Comparison of ENCODE assay signal across 36 cellular contexts in genomic region chr12:107642240-107642639, GRCh38.
"Had no signal": no experiment of that assay in that cellular context is flagged by ENCODE, and none has a peak within 500 bp of the region (broad histone marks: within the 10 kb centered on the region; RNA-seq: fewer than 3 reads in every experiment).

No MANE protein-coding gene starts in this region.

- H3K9me3 ChIP-seq: adrenal gland, body of pancreas, breast epithelium, Peyer's patch, SJSA1, SK-N-SH had no signal

- H3K4me1 ChIP-seq: adrenal gland, body of pancreas, breast epithelium, Peyer's patch, SJSA1 had no signal

- H3K27me3 ChIP-seq: adrenal gland, body of pancreas, breast epithelium, Peyer's patch, SJSA1 had no signal

- H3K4me3 Mint-ChIP-seq: activated CD4-positive, alpha-beta memory T cell treated with anti-CD3 and anti-CD28 coated beads for 36 hours; activated CD4-positive, alpha-beta T cell treated with anti-CD3 and anti-CD28 coated beads for 36 hours; activated naive CD4-positive, alpha-beta T cell treated with anti-CD3 and anti-CD28 coated beads, Interleukin-2, amount 50 U/mL, for 24 hours; activated T-cell treated with anti-CD3 and anti-CD28 coated beads, Interleukin-2, amount 50 U/mL, for 4 hours; activated T-helper 1 cell treated with anti-CD3 and anti-CD28 coated beads, Interleukin-12 subunit alpha, Interleukin-12 subunit beta, Interleukin-2, Interleukin-4 antibody, amounts not matched to agents 30 ng/mL and 10 ng/mL and 1 ng/mL, durations not matched to agents 14 hours and 24 hours and 36 hours; T-helper 1 cell treated with Interleukin-12 subunit alpha and Interleukin-12 subunit beta and Interleukin-4 antibody, amounts not matched to agents 30 μg/mL and 1 μg/mL, for 36 hours; T-helper 2 cell treated with Interferon-gamma antibody and Interleukin-4, amounts not matched to agents 5 μg/mL and 100 μg/mL, for 36 hours; WTC11 had no signal

- H3K4me3 ChIP-seq: adrenal gland, body of pancreas, breast epithelium, Peyer's patch, SJSA1 had no signal

- H3K27ac ChIP-seq: adrenal gland, body of pancreas, breast epithelium, Peyer's patch, SJSA1 had no signal

- DNase-seq: activated CD4-positive, alpha-beta memory T cell treated with anti-CD3 and anti-CD28 coated beads for 36 hours; activated CD4-positive, alpha-beta T cell treated with anti-CD3 and anti-CD28 coated beads for 36 hours; activated CD4-positive, alpha-beta T cell treated with anti-CD3 and anti-CD28 coated beads, Interleukin-2, amount 50 U/mL, for 1 hour; activated CD8-positive, alpha-beta memory T cell treated with anti-CD3 and anti-CD28 coated beads, Interleukin-2, amount 50 U/mL, for 4 hours; activated naive CD4-positive, alpha-beta T cell; activated T-cell treated with anti-CD3 and anti-CD28 coated beads for 4 hours; activated T-cell treated with anti-CD3 and anti-CD28 coated beads, Interleukin-2, amount 50 U/mL, for 4 hours; adrenal gland; body of pancreas; cerebellar nuclear complex; Kasumi-1; KG1; MM.1S; MV-4-11; NCI-H1092; NCI-H1417 treated with DMSO at 0.1 percent for 48 hours; NCI-H1694 treated with DMSO at 0.1 percent for 48 hours; NCI-H2029; NCI-H446; NCI-H510A treated with DMSO at 0.1 percent for 48 hours; NCI-H526 treated with DMSO at 0.1 percent for 48 hours; NCI-H82; NK-92 treated with Interleukin-12 subunit alpha and Interleukin-12 subunit beta, amount 100 ng/mL, for 24 hours; PC-3; Peyer's patch; RPMI8226; SHP77 treated with DMSO at 0.1 percent for 48 hours; SK-N-SH had no signal

- H3K27me3 Mint-ChIP-seq: activated CD4-positive, alpha-beta memory T cell treated with anti-CD3 and anti-CD28 coated beads for 36 hours; activated CD4-positive, alpha-beta T cell treated with anti-CD3 and anti-CD28 coated beads for 36 hours; activated naive CD4-positive, alpha-beta T cell treated with anti-CD3 and anti-CD28 coated beads, Interleukin-2, amount 50 U/mL, for 24 hours had no signal

- H3K9me3 Mint-ChIP-seq: activated CD4-positive, alpha-beta memory T cell treated with anti-CD3 and anti-CD28 coated beads for 36 hours; activated naive CD4-positive, alpha-beta T cell treated with anti-CD3 and anti-CD28 coated beads, Interleukin-2, amount 50 U/mL, for 24 hours; activated T-cell treated with anti-CD3 and anti-CD28 coated beads, Interleukin-2, amount 50 U/mL, for 4 hours; activated T-helper 1 cell treated with anti-CD3 and anti-CD28 coated beads, Interleukin-12 subunit alpha, Interleukin-12 subunit beta, Interleukin-2, Interleukin-4 antibody, amounts not matched to agents 30 ng/mL and 10 ng/mL and 1 ng/mL, durations not matched to agents 14 hours and 24 hours and 36 hours; T-helper 1 cell treated with Interleukin-12 subunit alpha and Interleukin-12 subunit beta and Interleukin-4 antibody, amounts not matched to agents 30 μg/mL and 1 μg/mL, for 36 hours; T-helper 2 cell treated with Interferon-gamma antibody and Interleukin-4, amounts not matched to agents 5 μg/mL and 100 μg/mL, for 36 hours; WTC11 had no signal

- H3K27ac Mint-ChIP-seq: activated CD4-positive, alpha-beta memory T cell treated with anti-CD3 and anti-CD28 coated beads for 36 hours; activated CD4-positive, alpha-beta T cell treated with anti-CD3 and anti-CD28 coated beads for 36 hours; activated naive CD4-positive, alpha-beta T cell treated with anti-CD3 and anti-CD28 coated beads, Interleukin-2, amount 50 U/mL, for 24 hours; activated T-helper 1 cell treated with anti-CD3 and anti-CD28 coated beads, Interleukin-12 subunit alpha, Interleukin-12 subunit beta, Interleukin-2, Interleukin-4 antibody, amounts not matched to agents 30 ng/mL and 10 ng/mL and 1 ng/mL, durations not matched to agents 14 hours and 24 hours and 36 hours; T-helper 1 cell treated with Interleukin-12 subunit alpha and Interleukin-12 subunit beta and Interleukin-4 antibody, amounts not matched to agents 30 μg/mL and 1 μg/mL, for 36 hours; T-helper 2 cell treated with Interferon-gamma antibody and Interleukin-4, amounts not matched to agents 5 μg/mL and 100 μg/mL, for 36 hours had no signal

- H3K4me1 Mint-ChIP-seq: activated CD4-positive, alpha-beta T cell treated with anti-CD3 and anti-CD28 coated beads for 36 hours; activated naive CD4-positive, alpha-beta T cell treated with anti-CD3 and anti-CD28 coated beads, Interleukin-2, amount 50 U/mL, for 24 hours had no signal

- ATAC-seq: activated CD4-positive, alpha-beta T cell treated with anti-CD3 and anti-CD28 coated beads for 36 hours; activated CD4-positive, CD25-positive, alpha-beta regulatory T cell treated with anti-CD3 and anti-CD28 coated beads, Interleukin-2, amount 50 U/mL, for 24 hours; activated T-cell treated with anti-CD3 and anti-CD28 coated beads, Interleukin-2, amount 50 U/mL, for 4 hours; body of pancreas; PC-3; WTC11 had no signal

- H3K36me3 ChIP-seq: adrenal gland, Peyer's patch, SJSA1 had no signal

- H3K9ac ChIP-seq: SK-N-SH had no signal
